Comparison of ENCODE assay signal across 31 cellular contexts in the genomic region with DNA sequence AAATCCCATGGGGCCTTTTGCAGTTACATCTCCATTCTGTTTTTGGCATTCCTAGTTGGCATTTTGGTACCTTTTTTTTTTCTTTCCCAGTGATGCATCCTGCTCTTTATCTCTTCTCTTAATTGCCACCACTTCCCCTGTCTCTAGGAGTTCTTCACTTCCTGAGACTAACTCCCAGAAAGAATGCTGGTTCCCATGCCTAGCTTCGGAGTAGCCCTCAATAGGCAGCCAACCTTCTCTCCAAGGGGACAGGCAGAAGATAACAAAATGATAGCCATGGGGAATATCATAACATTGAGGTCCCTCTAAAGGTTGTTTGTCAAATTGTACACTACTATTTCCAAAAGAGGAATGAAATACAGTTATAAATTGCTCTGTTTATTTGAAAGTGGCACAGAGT.
"Had no signal": no experiment of that assay in that cellular context is flagged by ENCODE, and none has a peak within 500 bp of the region (broad histone marks: within the 10 kb centered on the region; RNA-seq: fewer than 3 reads in every experiment).

No MANE protein-coding gene starts in this region.

- H3K4me1 Mint-ChIP-seq: activated B cell treated with CpG ODN at 0.5 μM for 24 hours; activated CD8-positive, alpha-beta memory T cell treated with anti-CD3 and anti-CD28 coated beads, Interleukin-2, amount 10 ng/mL, durations not matched to agents 7 days and 5 days; activated naive CD4-positive, alpha-beta T cell treated with anti-CD3 and anti-CD28 coated beads, Interleukin-2, amount 50 U/mL, for 24 hours; activated naive CD8-positive, alpha-beta T cell treated with anti-CD3 and anti-CD28 coated beads for 36 hours; activated naive CD8-positive, alpha-beta T cell treated with anti-CD3 and anti-CD28 coated beads, Interleukin-2, amount 50 U/mL, for 24 hours had no signal

- H3K36me3 ChIP-seq: adrenal gland, WERI-Rb-1 had no signal

- H3K4me1 ChIP-seq: adrenal gland had no signal

- H3K27me3 ChIP-seq: adrenal gland, body of pancreas, dorsolateral prefrontal cortex had no signal

- H3K36me3 Mint-ChIP-seq: activated CD8-positive, alpha-beta memory T cell treated with anti-CD3 and anti-CD28 coated beads, Interleukin-2, amount 10 ng/mL, durations not matched to agents 7 days and 5 days; activated naive CD4-positive, alpha-beta T cell treated with anti-CD3 and anti-CD28 coated beads, Interleukin-2, amount 50 U/mL, for 24 hours; activated naive CD8-positive, alpha-beta T cell treated with anti-CD3 and anti-CD28 coated beads for 36 hours had no signal

- DNase-seq: activated B cell treated with CpG ODN at 0.5 μM for 24 hours; activated CD4-positive, alpha-beta T cell treated with anti-CD3 and anti-CD28 coated beads for 48 hours; activated CD4-positive, alpha-beta T cell treated with anti-CD3 and anti-CD28 coated beads, Interleukin-2, amount 50 U/mL, for 1 hour; activated CD4-positive, alpha-beta T cell treated with anti-CD3 and anti-CD28 coated beads, Interleukin-2, amount 50 U/mL, for 48 hours; activated CD8-positive, alpha-beta memory T cell treated with anti-CD3 and anti-CD28 coated beads, Interleukin-2, amount 10 ng/mL, durations not matched to agents 7 days and 5 days; activated CD8-positive, alpha-beta memory T cell treated with anti-CD3 and anti-CD28 coated beads, Interleukin-2, amount 50 U/mL, for 4 hours; activated CD8-positive, alpha-beta T cell treated with anti-CD3 and anti-CD28 coated beads for 36 hours; activated effector memory CD4-positive, alpha-beta T cell treated with anti-CD3 and anti-CD28 coated beads, Interleukin-2, amount 50 U/mL, for 16 hours; activated naive CD4-positive, alpha-beta T cell treated with anti-CD3 and anti-CD28 coated beads for 36 hours; activated naive CD8-positive, alpha-beta T cell treated with anti-CD3 and anti-CD28 coated beads for 36 hours; activated naive CD8-positive, alpha-beta T cell treated with anti-CD3 and anti-CD28 coated beads, Interleukin-2, amount 50 U/mL, for 24 hours; activated T-cell treated with anti-CD3 and anti-CD28 coated beads, Interleukin-2, amount 50 U/mL, for 1 hour; activated T-cell treated with anti-CD3 and anti-CD28 coated beads, Interleukin-2, amount 50 U/mL, for 48 hours; adrenal gland; amygdala; aorta; body of pancreas; caudate nucleus; dorsolateral prefrontal cortex; effector memory CD4-positive, alpha-beta T cell; endodermal cell; foreskin fibroblast; T-helper 2 cell; WERI-Rb-1 had no signal

- H3K27ac Mint-ChIP-seq: activated B cell treated with CpG ODN at 0.5 μM for 24 hours; activated CD8-positive, alpha-beta memory T cell treated with anti-CD3 and anti-CD28 coated beads, Interleukin-2, amount 10 ng/mL, durations not matched to agents 7 days and 5 days; activated CD8-positive, alpha-beta T cell treated with anti-CD3 and anti-CD28 coated beads for 36 hours; activated naive CD4-positive, alpha-beta T cell treated with anti-CD3 and anti-CD28 coated beads for 36 hours; activated naive CD4-positive, alpha-beta T cell treated with anti-CD3 and anti-CD28 coated beads, Interleukin-2, amount 50 U/mL, for 24 hours; activated naive CD8-positive, alpha-beta T cell treated with anti-CD3 and anti-CD28 coated beads for 36 hours; activated naive CD8-positive, alpha-beta T cell treated with anti-CD3 and anti-CD28 coated beads, Interleukin-2, amount 50 U/mL, for 24 hours; activated T-helper 1 cell treated with anti-CD3 and anti-CD28 coated beads, Interleukin-12 subunit alpha, Interleukin-12 subunit beta, Interleukin-2, Interleukin-4 antibody, amounts not matched to agents 30 ng/mL and 10 ng/mL and 1 ng/mL, durations not matched to agents 14 hours and 24 hours and 36 hours; activated T-helper 2 cell treated with anti-CD3 and anti-CD28 coated beads, Interferon-gamma antibody, Interleukin-2, Interleukin-4, amounts not matched to agents 10 μg/mL and 5 μg/mL and 100 μg/mL, durations not matched to agents 14 hours and 24 hours and 36 hours; dendritic cell treated with granulocyte-macrophage colony-stimulating factor and Interleukin-4, amounts not matched to agents 40 ng/mL and 50 ng/mL, for 4 days; endodermal cell had no signal

- H3K27ac ChIP-seq: adrenal gland, body of pancreas, coronary artery, dorsolateral prefrontal cortex, WERI-Rb-1 had no signal

- H3K9me3 ChIP-seq: adrenal gland, body of pancreas had no signal

- H3K4me3 ChIP-seq: adrenal gland, body of pancreas, coronary artery, dorsolateral prefrontal cortex had no signal

- H3K9me3 Mint-ChIP-seq: activated B cell treated with CpG ODN at 0.5 μM for 24 hours; activated CD8-positive, alpha-beta T cell treated with anti-CD3 and anti-CD28 coated beads for 36 hours; activated naive CD4-positive, alpha-beta T cell treated with anti-CD3 and anti-CD28 coated beads for 36 hours; activated naive CD4-positive, alpha-beta T cell treated with anti-CD3 and anti-CD28 coated beads, Interleukin-2, amount 50 U/mL, for 24 hours; activated naive CD8-positive, alpha-beta T cell treated with anti-CD3 and anti-CD28 coated beads for 36 hours; activated naive CD8-positive, alpha-beta T cell treated with anti-CD3 and anti-CD28 coated beads, Interleukin-2, amount 50 U/mL, for 24 hours; activated T-helper 1 cell treated with anti-CD3 and anti-CD28 coated beads, Interleukin-12 subunit alpha, Interleukin-12 subunit beta, Interleukin-2, Interleukin-4 antibody, amounts not matched to agents 30 ng/mL and 10 ng/mL and 1 ng/mL, durations not matched to agents 14 hours and 24 hours and 36 hours; activated T-helper 2 cell treated with anti-CD3 and anti-CD28 coated beads, Interferon-gamma antibody, Interleukin-2, Interleukin-4, amounts not matched to agents 10 μg/mL and 5 μg/mL and 100 μg/mL, durations not matched to agents 14 hours and 24 hours and 36 hours; dendritic cell treated with granulocyte-macrophage colony-stimulating factor and Interleukin-4, amounts not matched to agents 40 ng/mL and 50 ng/mL, for 4 days had no signal

- H3K4me3 Mint-ChIP-seq: activated B cell treated with CpG ODN at 0.5 μM for 24 hours; activated CD8-positive, alpha-beta memory T cell treated with anti-CD3 and anti-CD28 coated beads, Interleukin-2, amount 10 ng/mL, durations not matched to agents 7 days and 5 days; activated CD8-positive, alpha-beta T cell treated with anti-CD3 and anti-CD28 coated beads for 36 hours; activated naive CD4-positive, alpha-beta T cell treated with anti-CD3 and anti-CD28 coated beads for 36 hours; activated naive CD4-positive, alpha-beta T cell treated with anti-CD3 and anti-CD28 coated beads, Interleukin-2, amount 50 U/mL, for 24 hours; activated naive CD8-positive, alpha-beta T cell treated with anti-CD3 and anti-CD28 coated beads for 36 hours; activated naive CD8-positive, alpha-beta T cell treated with anti-CD3 and anti-CD28 coated beads, Interleukin-2, amount 50 U/mL, for 24 hours; activated T-helper 1 cell treated with anti-CD3 and anti-CD28 coated beads, Interleukin-12 subunit alpha, Interleukin-12 subunit beta, Interleukin-2, Interleukin-4 antibody, amounts not matched to agents 30 ng/mL and 10 ng/mL and 1 ng/mL, durations not matched to agents 14 hours and 24 hours and 36 hours; dendritic cell treated with granulocyte-macrophage colony-stimulating factor and Interleukin-4, amounts not matched to agents 40 ng/mL and 50 ng/mL, for 4 days; endodermal cell had no signal

- ATAC-seq: activated CD4-positive, CD25-positive, alpha-beta regulatory T cell treated with anti-CD3 and anti-CD28 coated beads, Interleukin-2, amount 50 U/mL, for 24 hours; activated CD8-positive, alpha-beta memory T cell treated with anti-CD3 and anti-CD28 coated beads, Interleukin-2, amount 10 ng/mL, durations not matched to agents 7 days and 5 days; activated CD8-positive, alpha-beta T cell treated with anti-CD3 and anti-CD28 coated beads for 36 hours; activated naive CD8-positive, alpha-beta T cell treated with anti-CD3 and anti-CD28 coated beads, Interleukin-2, amount 50 U/mL, for 24 hours; body of pancreas; esophagus mucosa had no signal

- H3K27me3 Mint-ChIP-seq: activated B cell treated with CpG ODN at 0.5 μM for 24 hours; activated CD8-positive, alpha-beta memory T cell treated with anti-CD3 and anti-CD28 coated beads, Interleukin-2, amount 10 ng/mL, durations not matched to agents 7 days and 5 days; activated naive CD4-positive, alpha-beta T cell treated with anti-CD3 and anti-CD28 coated beads, Interleukin-2, amount 50 U/mL, for 24 hours; activated naive CD8-positive, alpha-beta T cell treated with anti-CD3 and anti-CD28 coated beads for 36 hours; activated naive CD8-positive, alpha-beta T cell treated with anti-CD3 and anti-CD28 coated beads, Interleukin-2, amount 50 U/mL, for 24 hours; dendritic cell treated with granulocyte-macrophage colony-stimulating factor and Interleukin-4, amounts not matched to agents 40 ng/mL and 50 ng/mL, for 4 days had no signal
